8 cellular contexts compared by ENCODE assay signal in genomic region chr7:100801833-100802568, GRCh38. TPM values are rescaled to one million over a fixed set of nuclear protein-coding genes. Genes with fewer than 3 reads are reported as not detected.
A peak's percentile ranks its signal among the peaks of the same experiment; 100 is the strongest.
DNase-seq lines count a peak whose midpoint lies in the region; ATAC-seq lines count a peak whose summit lies in the region.

No MANE protein-coding gene starts in this region.

- peak overlapping the region; percentile 88 for H3K27ac Mint-ChIP-seq in dendritic cell treated with granulocyte-macrophage colony-stimulating factor and Interleukin-4, amounts not matched to agents 40 ng/mL and 50 ng/mL, for 4 days
- H3K27ac Mint-ChIP-seq in naive B cell, result peak overlapping the region in 5 of 6 donors; percentile 21 to 93 (median 86)

- no peaks in the 10 kb centered on the region for H3K36me3 Mint-ChIP-seq in dendritic cell treated with granulocyte-macrophage colony-stimulating factor and Interleukin-4, amounts not matched to agents 40 ng/mL and 50 ng/mL, for 4 days (ENCODE audit: low read depth)
- H3K36me3 Mint-ChIP-seq in naive B cell, result no peaks in the 10 kb centered on the region

- H3K27me3 Mint-ChIP-seq in dendritic cell treated with granulocyte-macrophage colony-stimulating factor and Interleukin-4, amounts not matched to agents 40 ng/mL and 50 ng/mL, for 4 days, result peaks cover 21% of the 10 kb centered on the region
- no peaks in the 10 kb centered on the region for H3K27me3 Mint-ChIP-seq in naive B cell

- H3K4me1 Mint-ChIP-seq in dendritic cell treated with granulocyte-macrophage colony-stimulating factor and Interleukin-4, amounts not matched to agents 40 ng/mL and 50 ng/mL, for 4 days (ENCODE audit: low read depth), result peaks cover 48% of the 10 kb centered on the region
- H3K4me1 Mint-ChIP-seq in naive B cell, result peaks cover 34 to 50% (median 44%) of the 10 kb centered on the region in 3 donors

- no peak for ATAC-seq in naive B cell (ENCODE audit: low read depth in 2 of 2)
- no peak for ATAC-seq in HG03565 (IDR thresholded peaks at IDR 0.05; ENCODE audit: unreplicated experiment)

- peak; percentile 17 for DNase-seq in DMS153 treated with DMSO at 0.1 percent for 48 hours (lab: John Stamatoyannopoulos, UW; ENCODE audit: unreplicated experiment)
- DNase-seq in NCI-H2171 treated with DMSO at 0.1 percent for 48 hours (lab: John Stamatoyannopoulos, UW), result peak; percentile 90
- DNase-seq in naive B cell, result no peak
- DNase-seq in NOMO-1 (lab: John Stamatoyannopoulos, UW; ENCODE audit: unreplicated experiment in 2 of 2), result no peak
- DNase-seq in stimulated activated CD4-positive, alpha-beta T cell treated with anti-CD3 and anti-CD28 coated beads, Interleukin-12 subunit alpha, Interleukin-12 subunit beta, amount 100 ng/mL, for 4 hours, result no peak
- no peak for DNase-seq in activated naive CD4-positive, alpha-beta T cell (lab: John Stamatoyannopoulos, UW)

- intact Hi-C loops in dendritic cell treated with granulocyte-macrophage colony-stimulating factor and Interleukin-4, amounts not matched to agents 40 ng/mL and 50 ng/mL, for 4 days (cut with micrococcal nuclease), result loop anchor here (5.0 kb wide), 1 partner anchor 35 kb away; no protein-coding TSS in a partner anchor

- no peak overlapping the region for H3K4me3 Mint-ChIP-seq in dendritic cell treated with granulocyte-macrophage colony-stimulating factor and Interleukin-4, amounts not matched to agents 40 ng/mL and 50 ng/mL, for 4 days
- peak overlapping the region in 4 of 8 donors; percentile 25 to 89 (median 75) for H3K4me3 Mint-ChIP-seq in naive B cell

- H3K9me3 Mint-ChIP-seq in dendritic cell treated with granulocyte-macrophage colony-stimulating factor and Interleukin-4, amounts not matched to agents 40 ng/mL and 50 ng/mL, for 4 days, result no peaks in the 10 kb centered on the region
- H3K9me3 Mint-ChIP-seq in naive B cell, result no peaks in the 10 kb centered on the region

RNA-seq across cellular contexts. Expression of gene EPHB4, which starts 25.3 kb away (rescaled TPM):
- polyA plus RNA-seq in naive B cell (ENCODE audit: low read depth in 6 of 6), result under 1 TPM in 4 of 6 donors, not detected in 2; 0.19 to 0.69 (median 0.47) TPM

RNA-seq across cellular contexts. Expression of gene SLC12A9, which starts 50.5 kb away (rescaled TPM):
- 10 to 100 TPM in 4 of 6 donors, 1 to 10 TPM in 2; 7.8 to 13.1 (median 11.5) TPM for polyA plus RNA-seq in naive B cell (ENCODE audit: low read depth in 6 of 6)

Comparison
In these comparisons a context has a peak if more than half of its experiments do, and no peak if none do; other contexts are left out.
1. DNase-seq: peak in DMS153 treated with DMSO at 0.1 percent for 48 hours (single experiment) and NCI-H2171 treated with DMSO at 0.1 percent for 48 hours (single experiment); none in naive B cell (single experiment), NOMO-1 (0 of 2), stimulated activated CD4-positive, alpha-beta T cell treated with anti-CD3 and anti-CD28 coated beads, Interleukin-12 subunit alpha, Interleukin-12 subunit beta, amount 100 ng/mL, for 4 hours (single experiment) and activated naive CD4-positive, alpha-beta T cell (0 of 4).